24 cellular contexts compared by ENCODE assay signal in genomic region chr10:121027390-121027789, GRCh38.
"Had no signal": no experiment of that assay in that cellular context is flagged by ENCODE, and none has a peak within 500 bp of the region (broad histone marks: within the 10 kb centered on the region; RNA-seq: fewer than 3 reads in every experiment).

No MANE protein-coding gene starts in this region.

- H3K4me3 ChIP-seq: coronary artery, left ventricle myocardium inferior, thoracic aorta had no signal

- DNase-seq: activated B cell treated with CpG ODN at 0.5 μM for 24 hours; activated CD4-positive, alpha-beta T cell treated with anti-CD3 and anti-CD28 coated beads for 48 hours; activated CD8-positive, alpha-beta T cell treated with anti-CD3 and anti-CD28 coated beads for 36 hours; activated gamma-delta T cell; activated T-cell treated with anti-CD3 and anti-CD28 coated beads, Interleukin-2, amount 50 U/mL, for 4 hours; amygdala; effector CD4-positive, alpha-beta T cell; foreskin fibroblast; hypothalamus; kidney; left ventricle myocardium inferior; mesenchymal stem cell; occipital lobe; stimulated activated CD4-positive, alpha-beta T cell treated with anti-CD3 and anti-CD28 coated beads, Interleukin-12 subunit alpha, Interleukin-12 subunit beta, amount 100 ng/mL, for 4 hours; stimulated activated CD4-positive, alpha-beta T cell treated with anti-CD3 and anti-CD28 coated beads, Interleukin-2, amount 100 ng/mL, for 24 hours had no signal

- H3K27ac ChIP-seq: coronary artery, left ventricle myocardium inferior, thoracic aorta had no signal

- H3K4me1 ChIP-seq: left ventricle myocardium inferior had no signal

- H3K9me3 Mint-ChIP-seq: activated B cell treated with CpG ODN at 0.5 μM for 24 hours; activated CD8-positive, alpha-beta T cell treated with anti-CD3 and anti-CD28 coated beads for 36 hours; activated T-cell treated with anti-CD3 and anti-CD28 coated beads, Interleukin-2, amount 50 U/mL, for 4 hours; central memory CD8-positive, alpha-beta T cell had no signal

- H3K9me3 ChIP-seq: left ventricle myocardium inferior, thoracic aorta had no signal

- ATAC-seq: activated CD8-positive, alpha-beta T cell treated with anti-CD3 and anti-CD28 coated beads for 36 hours; activated T-cell treated with anti-CD3 and anti-CD28 coated beads, Interleukin-2, amount 50 U/mL, for 4 hours had no signal

- H3K27me3 Mint-ChIP-seq: activated B cell treated with CpG ODN at 0.5 μM for 24 hours had no signal

- H3K27ac Mint-ChIP-seq: activated B cell treated with CpG ODN at 0.5 μM for 24 hours; activated CD8-positive, alpha-beta T cell treated with anti-CD3 and anti-CD28 coated beads for 36 hours; activated naive CD8-positive, alpha-beta T cell; nephron had no signal

- H3K36me3 ChIP-seq: left ventricle myocardium inferior, thoracic aorta had no signal

- H3K4me3 Mint-ChIP-seq: activated B cell treated with CpG ODN at 0.5 μM for 24 hours; activated CD8-positive, alpha-beta T cell treated with anti-CD3 and anti-CD28 coated beads for 36 hours; activated naive CD8-positive, alpha-beta T cell; activated T-cell treated with anti-CD3 and anti-CD28 coated beads, Interleukin-2, amount 50 U/mL, for 4 hours; brain; central memory CD8-positive, alpha-beta T cell; nephron had no signal

- H3K4me1 Mint-ChIP-seq: activated B cell treated with CpG ODN at 0.5 μM for 24 hours; brain; central memory CD8-positive, alpha-beta T cell had no signal

- FAIRE-seq: endothelial cell of umbilical vein, TTC549, urothelium cell line had no signal

- H3K36me3 Mint-ChIP-seq: activated naive CD8-positive, alpha-beta T cell; brain had no signal
